21 cellular contexts compared by ENCODE assay signal in the genomic region with DNA sequence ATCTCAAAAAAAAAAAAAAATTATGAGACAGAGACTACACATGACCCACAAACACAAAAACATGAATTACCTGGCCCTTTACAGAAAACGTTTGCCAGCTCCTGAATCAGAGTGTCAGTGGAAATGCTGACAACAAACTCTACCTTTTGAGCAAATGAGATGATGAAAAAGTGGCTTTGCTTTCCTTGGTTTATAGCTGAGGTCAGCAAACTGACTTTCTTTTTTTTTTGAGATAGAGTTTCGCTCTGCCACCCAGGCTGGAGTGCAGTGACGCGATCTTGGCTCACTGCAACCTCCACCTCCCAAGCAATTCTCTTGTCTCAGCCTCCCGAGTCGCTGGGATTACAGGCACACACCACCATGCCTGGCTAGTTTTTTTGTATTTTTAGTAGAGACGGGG. TPM values are rescaled to one million over a fixed set of nuclear protein-coding genes. Genes with fewer than 3 reads are reported as not detected.
DNase-seq lines count a peak whose midpoint lies in the region; ATAC-seq and TF ChIP-seq lines count a peak whose summit lies in the region.
"Had no signal": no experiment of that assay in that cellular context is flagged by ENCODE, and none has a peak within 500 bp of the region (broad histone marks: within the 10 kb centered on the region; RNA-seq: fewer than 3 reads in every experiment).

No MANE protein-coding gene starts in this region.

- no peak overlapping the region for H3K4me3 Mint-ChIP-seq in activated T-helper 2 cell treated with anti-CD3 and anti-CD28 coated beads, Interferon-gamma antibody, Interleukin-2, Interleukin-4, amounts not matched to agents 10 μg/mL and 5 μg/mL and 100 μg/mL, durations not matched to agents 14 hours and 24 hours and 36 hours (ENCODE audit: low read depth)
- H3K4me3 Mint-ChIP-seq: CD4-positive, alpha-beta T cell had no signal

- no peak overlapping the region for H3K27ac Mint-ChIP-seq in activated T-helper 2 cell treated with anti-CD3 and anti-CD28 coated beads, Interferon-gamma antibody, Interleukin-2, Interleukin-4, amounts not matched to agents 10 μg/mL and 5 μg/mL and 100 μg/mL, durations not matched to agents 14 hours and 24 hours and 36 hours
- H3K27ac Mint-ChIP-seq: CD4-positive, alpha-beta T cell had no signal

- H3K27ac ChIP-seq in ascending aorta = peak overlapping the region; percentile 57 to 67
- H3K27ac ChIP-seq in fibroblast of lung (ENCODE audit: insufficient read depth, low read length) = peak overlapping the region; percentile 95
- peak overlapping the region; percentile 68 to 92 for H3K27ac ChIP-seq in aorta (ENCODE audit: low read depth in 1 of 2, low read length in 2 of 2)
- H3K27ac ChIP-seq: BLaER1, KMS-11 had no signal

- H3K27me3 ChIP-seq in ascending aorta (no peaks in the 10 kb centered on the region), fibroblast of lung (ENCODE audit: control insufficient read depth, insufficient read depth, low read length) (no peaks in the 10 kb centered on the region), aorta (ENCODE audit: control insufficient read depth in 1 of 2, insufficient read depth in 2 of 2, low read length in 1 of 2) (no peaks in the 10 kb centered on the region)
- H3K27me3 ChIP-seq: BLaER1 had no signal

- no peak for TF ChIP-seq CTCF in ascending aorta (IDR thresholded peaks at IDR 0.05)
- no peak for TF ChIP-seq CTCF in fibroblast of lung (conservative IDR thresholded peaks at IDR 0.05 in 1 of 2, IDR thresholded peaks at IDR 0.05 in 1 of 2; ENCODE audit: low read depth in 1 of 2, low read length in 2 of 2)

- no peaks in the 10 kb centered on the region for H4K20me1 ChIP-seq in fibroblast of lung (ENCODE audit: control insufficient read depth, extremely low read depth, insufficient read depth, low read length)

- no peaks in the 10 kb centered on the region for H3K9me3 ChIP-seq in ascending aorta
- H3K9me3 ChIP-seq in fibroblast of lung (ENCODE audit: control insufficient read depth, insufficient read depth, low read depth, low read length) = no peaks in the 10 kb centered on the region
- no peaks in the 10 kb centered on the region for H3K9me3 ChIP-seq in aorta (ENCODE audit: control insufficient read depth, low read length)
- H3K9me3 ChIP-seq: Caco-2 had no signal

- H3K4me3 ChIP-seq in ascending aorta (no peak overlapping the region), fibroblast of lung (replicated peaks in 1 of 4; ENCODE audit: control extremely low read depth in 1 of 4, insufficient read depth in 1 of 4, low read depth in 3 of 4, low read length in 4 of 4) (no peak overlapping the region), aorta (ENCODE audit: low read length in 2 of 2) (no peak overlapping the region)
- H3K4me3 ChIP-seq: BLaER1 had no signal

- H3K4me1 ChIP-seq in ascending aorta (peaks cover 0 to 15% of the 10 kb centered on the region in 2 donors), fibroblast of lung (ENCODE audit: control insufficient read depth, extremely low read depth, insufficient read depth, low read length) (peaks cover 11% of the 10 kb centered on the region), aorta (ENCODE audit: control insufficient read depth in 1 of 2, insufficient read depth in 2 of 2, low read length in 2 of 2) (peaks cover 2 to 6% of the 10 kb centered on the region in 2 donors)
- H3K4me1 ChIP-seq: BLaER1, Caco-2 had no signal

- peaks cover 7% of the 10 kb centered on the region for H3K79me2 ChIP-seq in fibroblast of lung (ENCODE audit: control insufficient read depth, insufficient read depth, low read length)

- peaks cover 0 to 20% of the 10 kb centered on the region in 2 donors for H3K36me3 ChIP-seq in ascending aorta
- no peaks in the 10 kb centered on the region for H3K36me3 ChIP-seq in fibroblast of lung (ENCODE audit: control insufficient read depth, insufficient read depth, low read length)
- no peaks in the 10 kb centered on the region for H3K36me3 ChIP-seq in aorta (ENCODE audit: control insufficient read depth in 1 of 2, insufficient read depth in 2 of 2, low read length in 1 of 2)

- H3K4me2 ChIP-seq in fibroblast of lung (ENCODE audit: extremely low read depth, insufficient read depth, low read length) = no peak overlapping the region
- H3K4me2 ChIP-seq: BLaER1, KMS-11 had no signal

- ATAC-seq in aorta (ENCODE audit: low FRiP score) (no peak), HG02973 (IDR thresholded peaks at IDR 0.05; ENCODE audit: unreplicated experiment) (no peak)
- ATAC-seq: Right ventricle myocardium inferior had no signal

- H3K36me3 Mint-ChIP-seq in activated T-helper 2 cell treated with anti-CD3 and anti-CD28 coated beads, Interferon-gamma antibody, Interleukin-2, Interleukin-4, amounts not matched to agents 10 μg/mL and 5 μg/mL and 100 μg/mL, durations not matched to agents 14 hours and 24 hours and 36 hours (ENCODE audit: low read depth) = peaks cover 22% of the 10 kb centered on the region

- no peaks in the 10 kb centered on the region for H3K9me3 Mint-ChIP-seq in activated T-helper 2 cell treated with anti-CD3 and anti-CD28 coated beads, Interferon-gamma antibody, Interleukin-2, Interleukin-4, amounts not matched to agents 10 μg/mL and 5 μg/mL and 100 μg/mL, durations not matched to agents 14 hours and 24 hours and 36 hours
- H3K9me3 Mint-ChIP-seq: CD4-positive, alpha-beta T cell had no signal

- H3K27me3 Mint-ChIP-seq in activated T-helper 2 cell treated with anti-CD3 and anti-CD28 coated beads, Interferon-gamma antibody, Interleukin-2, Interleukin-4, amounts not matched to agents 10 μg/mL and 5 μg/mL and 100 μg/mL, durations not matched to agents 14 hours and 24 hours and 36 hours (ENCODE audit: low read depth) = no peaks in the 10 kb centered on the region
- H3K27me3 Mint-ChIP-seq: CD4-positive, alpha-beta T cell had no signal

- no peak for DNase-seq in ascending aorta (ENCODE audit: low spot score in 2 of 2)
- DNase-seq in fibroblast of lung (ENCODE audit: low read depth in 2 of 2) = no peak
- DNase-seq in posterior vena cava (ENCODE audit: low spot score) = peak; percentile 23
- no peak for DNase-seq in aorta
- DNase-seq in activated T-helper 2 cell treated with anti-CD3 and anti-CD28 coated beads, Interferon-gamma antibody, Interleukin-2, Interleukin-4, amounts not matched to agents 10 μg/mL and 5 μg/mL and 100 μg/mL, durations not matched to agents 14 hours and 24 hours and 36 hours (ENCODE audit: low spot score) = no peak
- no peak for DNase-seq in activated CD8-positive, alpha-beta memory T cell treated with anti-CD3 and anti-CD28 coated beads for 24 hours
- DNase-seq: Caco-2; CD4-positive, alpha-beta T cell; DMS 273 treated with DMSO at 0.1 percent for 48 hours; DMS79 treated with DMSO at 0.1 percent for 48 hours; MV-4-11; NCI-H1105 treated with DMSO at 0.1 percent for 48 hours; NCI-H1694; NCI-H2081; NCI-H2171 treated with DMSO at 0.1 percent for 48 hours; NCI-H524 treated with DMSO at 0.1 percent for 48 hours; OCI-M1 had no signal

- H3K9ac ChIP-seq in fibroblast of lung (ENCODE audit: insufficient read depth, low read length) = no peak overlapping the region
- H3K9ac ChIP-seq: BLaER1, KMS-11 had no signal

- WGBS in aorta, 2 donors = 95 to 96% methylated on average over 7 of the region's 7 CpGs

- intact Hi-C loops in ascending aorta (cut with DNase I) = no loop called here
- intact Hi-C loops in posterior vena cava (cut with DNase I) = no loop called here
- intact Hi-C loops in aorta (cut with DNase I) = no loop called here
- intact Hi-C loops in activated T-helper 2 cell treated with anti-CD3 and anti-CD28 coated beads, Interferon-gamma antibody, Interleukin-2, Interleukin-4, amounts not matched to agents 10 μg/mL and 5 μg/mL and 100 μg/mL, durations not matched to agents 14 hours and 24 hours and 36 hours (cut with micrococcal nuclease) = no loop called here

- peaks cover 11% of the 10 kb centered on the region for H3K4me1 Mint-ChIP-seq in activated T-helper 2 cell treated with anti-CD3 and anti-CD28 coated beads, Interferon-gamma antibody, Interleukin-2, Interleukin-4, amounts not matched to agents 10 μg/mL and 5 μg/mL and 100 μg/mL, durations not matched to agents 14 hours and 24 hours and 36 hours (ENCODE audit: low read depth)

- H2AFZ ChIP-seq in fibroblast of lung (ENCODE audit: low read length) = no peak overlapping the region

RNA-seq across cellular contexts. Expression of gene ZCCHC14, which starts 46.3 kb away (rescaled TPM):
- 131 TPM for total RNA-seq in ascending aorta
- total RNA-seq in fibroblast of lung = 15.4 and 16.3 TPM in 2 replicates
- polyA plus RNA-seq in fibroblast of lung = 6.4 and 8.6 TPM in 2 replicates
- 12.6 and 13.5 TPM in 2 replicates for polyA plus RNA-seq in fibroblast of lung (2012)
- 19.5 and 24.6 TPM in 2 replicates for polyA minus RNA-seq in fibroblast of lung (ENCODE audit: low replicate concordance)
- 10 to 100 TPM; 21.7 to 28.8 TPM for total RNA-seq in posterior vena cava
- total RNA-seq in aorta = 10 to 100 TPM; 32.5 to 42.5 TPM
- 10 to 100 TPM in 1 of 2 donors, 1 to 10 TPM in 1; 6.6 to 23.1 TPM for polyA plus RNA-seq in aorta
- 7.4 and 8.0 TPM in 2 replicates for total RNA-seq in activated T-helper 2 cell treated with anti-CD3 and anti-CD28 coated beads, Interferon-gamma antibody, Interleukin-2, Interleukin-4, amounts not matched to agents 10 μg/mL and 5 μg/mL and 100 μg/mL, durations not matched to agents 14 hours and 24 hours and 36 hours

RNA-seq across cellular contexts. Expression of gene MAP1LC3B, which starts 54.3 kb away (rescaled TPM):
- total RNA-seq in ascending aorta (37.0 TPM), fibroblast of lung (28.0 and 41.1 TPM in 2 replicates), posterior vena cava (10 to 100 TPM; 51.2 to 52.2 TPM), aorta (10 to 100 TPM; 57.0 to 60.8 TPM)
- polyA plus RNA-seq in fibroblast of lung (50.6 and 67.6 TPM in 2 replicates), aorta (10 to 100 TPM; 60.6 to 61.7 TPM)
- polyA plus RNA-seq in fibroblast of lung (2012) = 83.9 and 96.1 TPM in 2 replicates
- 15.3 and 30.1 TPM in 2 replicates for polyA minus RNA-seq in fibroblast of lung (ENCODE audit: low replicate concordance)
- total RNA-seq in activated T-helper 2 cell treated with anti-CD3 and anti-CD28 coated beads, Interferon-gamma antibody, Interleukin-2, Interleukin-4, amounts not matched to agents 10 μg/mL and 5 μg/mL and 100 μg/mL, durations not matched to agents 14 hours and 24 hours and 36 hours = 40.6 and 43.6 TPM in 2 replicates
